Comparison of ENCODE assay signal across 31 cellular contexts in genomic region chr2:229701716-229702115, GRCh38. TPM values are rescaled to one million over a fixed set of nuclear protein-coding genes. Genes with fewer than 3 reads are reported as not detected.
"Had no signal": no experiment of that assay in that cellular context is flagged by ENCODE, and none has a peak within 500 bp of the region (broad histone marks: within the 10 kb centered on the region; RNA-seq: fewer than 3 reads in every experiment).

No MANE protein-coding gene starts in this region.

- DNase-seq: activated CD4-positive, alpha-beta T cell treated with anti-CD3 and anti-CD28 coated beads for 36 hours; activated CD4-positive, alpha-beta T cell treated with anti-CD3 and anti-CD28 coated beads, Interleukin-2, amount 10 ng/mL, durations not matched to agents 7 days and 5 days; activated CD4-positive, alpha-beta T cell treated with anti-CD3 and anti-CD28 coated beads, Interleukin-2, amount 50 U/mL, for 48 hours; activated CD8-positive, alpha-beta T cell treated with anti-CD3 and anti-CD28 coated beads, Interleukin-2, amount 10 ng/mL, durations not matched to agents 7 days and 5 days; activated gamma-delta T cell treated with Interleukin-2 at 50 U/mL for 16 hours; activated naive CD4-positive, alpha-beta T cell treated with anti-CD3 and anti-CD28 coated beads for 36 hours; activated T-cell treated with anti-CD3 and anti-CD28 coated beads, Interleukin-2, amount 50 U/mL, for 24 hours; anterior cingulate cortex; central memory CD4-positive, alpha-beta T cell; Kasumi-1; KG1; MM.1S; MV-4-11; NCI-H1092; NCI-H1436 treated with DMSO at 0.1 percent for 48 hours; NCI-H1694 treated with DMSO at 0.1 percent for 48 hours; NCI-H2029; NCI-H345; NCI-H524 treated with DMSO at 0.1 percent for 48 hours; NCI-H748 treated with DMSO at 0.1 percent for 48 hours; NK-92 treated with Interleukin-12 subunit alpha and Interleukin-12 subunit beta, amount 100 ng/mL, for 24 hours; PC-3; Peyer's patch; RPMI8226; SHP77 treated with DMSO at 0.1 percent for 48 hours; SK-N-SH had no signal

- H3K36me3 ChIP-seq: Peyer's patch, SJSA1 had no signal

- H3K4me3 ChIP-seq: Peyer's patch, SJSA1 had no signal

- H3K9ac ChIP-seq: SK-N-SH had no signal

- H3K9me3 ChIP-seq: Peyer's patch, SJSA1, SK-N-SH had no signal

- H3K27me3 ChIP-seq: Peyer's patch had no signal

- H3K27ac ChIP-seq: Peyer's patch, SJSA1 had no signal

- H3K4me1 ChIP-seq: Peyer's patch, SJSA1 had no signal

- H3K4me2 ChIP-seq: SK-N-SH had no signal

- ATAC-seq: activated CD4-positive, alpha-beta T cell treated with anti-CD3 and anti-CD28 coated beads for 36 hours; activated CD4-positive, CD25-positive, alpha-beta regulatory T cell treated with anti-CD3 and anti-CD28 coated beads, Interleukin-2, amount 50 U/mL, for 24 hours; activated CD8-positive, alpha-beta T cell treated with anti-CD3 and anti-CD28 coated beads, Interleukin-2, amount 10 ng/mL, durations not matched to agents 7 days and 5 days; activated naive CD4-positive, alpha-beta T cell treated with anti-CD3 and anti-CD28 coated beads, Interleukin-2, amount 50 U/mL, for 72 hours; PC-3; WTC11 had no signal

RNA-seq across cellular contexts. Expression of gene DNER, which starts 12.6 kb away (rescaled TPM):
- total RNA-seq: activated CD4-positive, alpha-beta T cell treated with anti-CD3 and anti-CD28 coated beads for 36 hours; activated CD4-positive, alpha-beta T cell treated with anti-CD3 and anti-CD28 coated beads, Interleukin-2, amount 10 ng/mL, durations not matched to agents 7 days and 5 days; activated CD8-positive, alpha-beta T cell treated with anti-CD3 and anti-CD28 coated beads, Interleukin-2, amount 10 ng/mL, durations not matched to agents 7 days and 5 days; activated naive CD4-positive, alpha-beta T cell treated with anti-CD3 and anti-CD28 coated beads for 36 hours; activated naive CD4-positive, alpha-beta T cell treated with anti-CD3 and anti-CD28 coated beads, Interleukin-2, amount 50 U/mL, for 72 hours; activated T-helper 1 cell treated with anti-CD3 and anti-CD28 coated beads, Interleukin-12 subunit alpha, Interleukin-12 subunit beta, Interleukin-2, Interleukin-4 antibody, amounts not matched to agents 30 ng/mL and 10 ng/mL and 1 ng/mL, durations not matched to agents 14 hours and 24 hours and 36 hours had no signal
